In the genomic region with DNA sequence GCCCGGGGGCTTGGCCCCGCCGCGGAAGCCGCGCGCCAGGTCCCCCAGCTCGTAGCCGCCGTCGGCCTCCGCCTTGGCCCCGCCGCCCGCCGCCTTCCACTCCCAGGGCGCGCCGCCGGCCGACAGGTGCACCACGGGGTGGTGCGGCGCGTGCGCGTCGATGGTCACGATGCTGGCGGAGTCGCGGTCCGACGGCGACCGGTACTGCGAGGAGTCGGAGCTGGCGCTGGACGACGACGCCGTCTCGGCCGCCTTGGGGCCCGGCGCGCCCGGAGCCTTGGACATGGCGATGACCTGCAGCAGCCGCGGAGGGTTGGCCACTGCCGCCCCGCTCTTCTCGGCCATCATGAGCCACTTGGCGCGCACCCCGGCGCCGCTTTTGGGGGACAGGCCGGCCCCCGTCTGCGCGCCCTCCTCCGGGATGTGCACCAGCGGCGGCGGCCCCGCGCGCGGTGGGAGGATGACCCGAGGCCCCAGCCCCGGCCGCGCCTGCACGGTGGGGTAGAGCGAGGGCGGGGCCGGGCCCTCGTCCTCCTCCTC, we compare ENCODE assay signal across 26 cellular contexts. TPM values are rescaled to one million over a fixed set of nuclear protein-coding genes. Genes with fewer than 3 reads are reported as not detected.
A peak's percentile ranks its signal among the peaks of the same experiment; 100 is the strongest.
DNase-seq lines count a peak whose midpoint lies in the region; ATAC-seq, FAIRE-seq and TF ChIP-seq lines count a peak whose summit lies in the region.
"Had no signal": no experiment of that assay in that cellular context is flagged by ENCODE, and none has a peak within 500 bp of the region (broad histone marks: within the 10 kb centered on the region; RNA-seq: fewer than 3 reads in every experiment).

No MANE protein-coding gene starts in this region.

- H3K27ac ChIP-seq in GM12878 (ENCODE audit: control insufficient read depth, insufficient read depth) (no peak overlapping the region), neuronal stem cell (replicated peaks; ENCODE audit: low read length) (no peak overlapping the region)
- H3K27ac ChIP-seq: breast epithelium, coronary artery, tibial nerve had no signal

- H3K36me3 ChIP-seq in GM12878 (ENCODE audit: control insufficient read depth in 2 of 2, insufficient read depth in 2 of 2, low read length in 1 of 2) (peaks cover 21 to 24% of the 10 kb centered on the region in 2 experiments; a peak in 3 of 4 replicates), neuronal stem cell (replicated peaks in 1 of 2; ENCODE audit: control insufficient read depth in 2 of 2, insufficient read depth in 2 of 2, low read length in 2 of 2) (peaks cover 57 to 78% of the 10 kb centered on the region in 2 donors)

- peak; percentile 17 for TF ChIP-seq POLR2A in GM12878 (IDR thresholded peaks at IDR 0.05; ENCODE audit: low read depth, low read length)

- no peak overlapping the region for H2BK15ac ChIP-seq in neuronal stem cell (ENCODE audit: low read length)

- no peak overlapping the region for H3K4me2 ChIP-seq in GM12878 (ENCODE audit: control insufficient read depth, insufficient read depth)
- no peak overlapping the region for H3K4me2 ChIP-seq in neuronal stem cell (ENCODE audit: insufficient read depth, low read length, poor library complexity, severe bottlenecking)
- H3K4me2 ChIP-seq: smooth muscle cell had no signal

- H3K18ac ChIP-seq in neuronal stem cell (ENCODE audit: low read length), result no peak overlapping the region

- SMC1A ChIA-PET in GM12878 (lab: Charles Lee; ENCODE audit: uncharacterized antibody, unreplicated experiment), result no interaction called here

- H4K20me1 ChIP-seq in GM12878 (ENCODE audit: control insufficient read depth, insufficient read depth), result no peaks in the 10 kb centered on the region; the same call in 1 of the 2 replicates

- peak overlapping the region; percentile 82 for H4K8ac ChIP-seq in neuronal stem cell (ENCODE audit: low read depth, low read length)

- H2AK5ac ChIP-seq in neuronal stem cell (ENCODE audit: low read depth, low read length), result no peak overlapping the region

- H3K27me3 ChIP-seq in GM12878 (replicated peaks in 1 of 2; ENCODE audit: control insufficient read depth in 2 of 2, insufficient read depth in 2 of 2, low read length in 1 of 2) (no peaks in the 10 kb centered on the region), neuronal stem cell (ENCODE audit: control insufficient read depth in 3 of 3, insufficient read depth in 3 of 3, low read depth in 1 of 3, low read length in 3 of 3) (no peaks in the 10 kb centered on the region)
- H3K27me3 ChIP-seq: breast epithelium, tibial nerve had no signal

- no peak overlapping the region for H3K14ac ChIP-seq in neuronal stem cell (ENCODE audit: low read length)

- H3K9me3 ChIP-seq in GM12878 (replicated peaks; ENCODE audit: control insufficient read depth, insufficient read depth, low read length) (no peaks in the 10 kb centered on the region; the same call in 2 of the 3 replicates), neuronal stem cell (replicated peaks in 1 of 2; ENCODE audit: control insufficient read depth in 2 of 2, insufficient read depth in 1 of 2, low read depth in 1 of 2, low read length in 2 of 2) (peaks cover 0 to 3% of the 10 kb centered on the region in 2 donors)
- H3K9me3 ChIP-seq: breast epithelium, tibial nerve had no signal

- CTCF ChIA-PET in GM12878 (lab: Yijun Ruan, JAX), result no interaction called here

- no TSS peak for BruUV-seq in GM12878 (replicated peaks; lab: Mats Ljungman, UMichigan)

- H2BK5ac ChIP-seq in neuronal stem cell (ENCODE audit: low read length), result no peak overlapping the region

- H2BK120ac ChIP-seq in neuronal stem cell (ENCODE audit: low read depth, low read length), result no peak overlapping the region

- in situ Hi-C loops in GM13977 (cut with MboI; ENCODE audit: low pct_unique_long_range_greater_than_20kb, low sequenced_read_pairs, unreplicated experiment), result no loop called here
- in situ Hi-C loops in GM12878 (cut with MboI), result no loop called here

- H4K91ac ChIP-seq in neuronal stem cell (ENCODE audit: low read depth, low read length, poor library complexity), result no peak overlapping the region

- no peak for ATAC-seq in GM12878

- peak overlapping the region; percentile 73 for H3K23ac ChIP-seq in neuronal stem cell (ENCODE audit: low read depth, low read length, poor library complexity)

- WGBS in GM12878 (ENCODE audit: insufficient coverage, insufficient replicate concordance, low lambda C conversion rate, missing lambda C conversion rate), result over 99% methylated on average over 55 of the region's 81 CpGs
- WGBS in neuronal stem cell (ENCODE audit: extremely low coverage in 2 of 2, insufficient read length in 2 of 2, insufficient replicate concordance in 1 of 2), 2 donors, result no CpG with 5 or more reads among the region's 81 CpGs

- TF ChIP-seq CTCF in GM13977 (IDR thresholded peaks at IDR 0.05; ENCODE audit: extremely low read depth, insufficient read depth, missing control alignments), result no peak
- TF ChIP-seq CTCF in GM12878 (IDR thresholded peaks at IDR 0.05 in 2 of 3, conservative IDR thresholded peaks at IDR 0.05 in 1 of 3; ENCODE audit: control insufficient read depth in 2 of 3, extremely low read depth in 1 of 3, insufficient read depth in 1 of 3, low read depth in 3 of 3, low read length in 3 of 3), result no peak

- no peak overlapping the region for H3K4me3 ChIP-seq in GM12878
- H3K4me3 ChIP-seq in neuronal stem cell (ENCODE audit: low read length in 2 of 2), result no peak overlapping the region
- H3K4me3 ChIP-seq: breast epithelium, coronary artery, smooth muscle cell, tibial nerve had no signal

- H3K9ac ChIP-seq in GM12878 (ENCODE audit: control insufficient read depth, insufficient read depth, low read length) (no peak overlapping the region), neuronal stem cell (ENCODE audit: low read depth, low read length, poor library complexity) (no peak overlapping the region)

- intact Hi-C loops in GM12878 (cut with micrococcal nuclease; ENCODE audit: unreplicated experiment), result no loop called here

- RAD21 ChIA-PET in GM12878 (lab: Charles Lee; ENCODE audit: unreplicated experiment), result no interaction called here

- DNase-seq in GM13977 (ENCODE audit: low spot score) (peak; percentile 33), GM12878 (ENCODE audit: low read depth, low spot score) (no peak), neuronal stem cell (ENCODE audit: low spot score) (no peak), NCI-H2196 (lab: John Stamatoyannopoulos, UW; ENCODE audit: unreplicated experiment) (no peak), NCI-H1048 (lab: John Stamatoyannopoulos, UW) (no peak), NCI-H2107 treated with DMSO at 0.1 percent for 48 hours (lab: John Stamatoyannopoulos, UW; ENCODE audit: unreplicated experiment) (no peak)
- DNase-seq: activated CD4-positive, alpha-beta T cell treated with anti-CD3 and anti-CD28 coated beads for 1 hour; activated T-cell treated with anti-CD3 and anti-CD28 coated beads, Interleukin-2, amount 50 U/mL, for 1 hour; amniotic stem cell; CD8-positive, alpha-beta memory T cell; GF-D8; mammary epithelial cell; NCI-H1105; NCI-H2029; NCI-H345; nucleus accumbens; Right ventricle myocardium superior; stimulated activated CD4-positive, alpha-beta T cell treated with anti-CD3 and anti-CD28 coated beads, Interleukin-4, amount 100 ng/mL, for 1 hour; SW 1271 had no signal

- no peaks in the 10 kb centered on the region for H3K4me1 ChIP-seq in GM12878 (ENCODE audit: control insufficient read depth, insufficient read depth, low read length)
- no peaks in the 10 kb centered on the region for H3K4me1 ChIP-seq in neuronal stem cell (ENCODE audit: control insufficient read depth in 2 of 2, insufficient read depth in 1 of 2, low read depth in 1 of 2, low read length in 2 of 2)
- H3K4me1 ChIP-seq: breast epithelium, tibial nerve had no signal

- H3K79me1 ChIP-seq in neuronal stem cell (ENCODE audit: low read depth, low read length), result peaks cover 31% of the 10 kb centered on the region

- no peak for TF ChIP-seq RAD21 in GM12878 (IDR thresholded peaks at IDR 0.05; ENCODE audit: insufficient read depth, low read depth, low read length)

- POLR2A ChIA-PET in GM12878 (lab: Charles Lee), result no interaction called here

- H2AFZ ChIP-seq in GM12878 (ENCODE audit: control insufficient read depth, low read depth, low read length) (no peak overlapping the region), neuronal stem cell (ENCODE audit: low read length) (no peak overlapping the region)

- H3K79me2 ChIP-seq in GM12878 (ENCODE audit: control insufficient read depth, insufficient read depth, low read length), result no peaks in the 10 kb centered on the region; the same call in 1 of the 2 replicates

- H2BK12ac ChIP-seq in neuronal stem cell (ENCODE audit: low read length), result no peak overlapping the region

- H3K4ac ChIP-seq in neuronal stem cell (ENCODE audit: low read length), result no peak overlapping the region

- no peak for TF ChIP-seq EP300 in GM12878 (IDR thresholded peaks at IDR 0.05; ENCODE audit: borderline replicate concordance in 1 of 2, control insufficient read depth in 1 of 2, low read depth in 2 of 2, low read length in 2 of 2)

- FAIRE-seq in GM12878 (lab: Jason Lieb, UNC), result no peak
- FAIRE-seq: keratinocyte had no signal

RNA-seq across cellular contexts. Expression of a gene that starts 8.9 kb away (rescaled TPM):
- total RNA-seq in GM12878 (2013; cell fraction: nucleolus; rRNA removed), result not detected in 2 replicates
- total RNA-seq in GM12878 (2014; rRNA removed) (not detected in 2 replicates), GM12878 (2014; rRNA removed; fragmentation: Illumina TruSeq; extraction: Trizol) (not detected in 2 replicates), GM12878 (2021) (not detected in 2 replicates)
- not detected for polyA plus RNA-seq in GM12878 (2011; ENCODE audit: low read depth)
- polyA plus RNA-seq in GM12878 (2011; rRNA removed) (not detected in 2 replicates), GM12878 (2014; fragmentation: Illumina TruSeq; extraction: Trizol) (not detected in 2 replicates), GM12878 (2014; fragmentation: Nextera tagmentation; extraction: Ambion mirVana) (not detected), GM12878 (2014; rRNA removed) (not detected in 2 replicates), GM12878 (2016; fragmentation: Nextera tagmentation; extraction: Ambion mirVana) (under 1 TPM in 1 of 2 experiments, not detected in 1; 0.07 TPM)
- polyA plus RNA-seq in GM12878 (2011; cell fraction: cytosol; rRNA removed), result not detected in 2 replicates
- not detected in 2 replicates for polyA plus RNA-seq in GM12878 (2011; cell fraction: nucleus; rRNA removed)
- 0.08 and 0.12 TPM in 2 replicates for polyA plus RNA-seq in GM12878 (2012)
- polyA minus RNA-seq in GM12878 (2011; rRNA and poly(A)+ RNA removed), result 0.10 TPM in 1 of 2 replicates, not detected in the other
- not detected in 2 replicates for polyA minus RNA-seq in GM12878 (2011; cell fraction: cytosol; rRNA and poly(A)+ RNA removed)
- not detected in 2 replicates for polyA minus RNA-seq in GM12878 (2011; cell fraction: nucleus; rRNA and poly(A)+ RNA removed)
- 56.3 TPM for polyA plus RNA-seq in neuronal stem cell (2013, experiment 1 of 2)
- polyA plus RNA-seq in neuronal stem cell (2013, experiment 2 of 2), result 54.0 TPM
- total RNA-seq: CD8-positive, alpha-beta memory T cell; OCI-LY7; Right ventricle myocardium superior; tibial nerve had no signal
- polyA plus RNA-seq: CD8-positive, alpha-beta memory T cell; keratinocyte; mammary epithelial cell had no signal

RNA-seq across cellular contexts. Expression of a gene that starts 14.7 kb away (rescaled TPM):
- total RNA-seq in GM12878 (2013; cell fraction: nucleolus; rRNA removed), result not detected in 2 replicates
- total RNA-seq in GM12878 (2014; rRNA removed), result not detected in 2 replicates
- total RNA-seq in GM12878 (2014; rRNA removed; fragmentation: Illumina TruSeq; extraction: Trizol), result not detected in 2 replicates
- total RNA-seq in GM12878 (2021), result not detected in 2 replicates
- polyA plus RNA-seq in GM12878 (2011; ENCODE audit: low read depth), result 0.14 TPM
- polyA plus RNA-seq in GM12878 (2011; rRNA removed), result not detected in 2 replicates
- polyA plus RNA-seq in GM12878 (2011; cell fraction: cytosol; rRNA removed), result not detected in 2 replicates
- polyA plus RNA-seq in GM12878 (2011; cell fraction: nucleus; rRNA removed), result 0.18 and 0.19 TPM in 2 replicates
- polyA plus RNA-seq in GM12878 (2012), result 0.10 and 0.20 TPM in 2 replicates
- not detected in 2 replicates for polyA plus RNA-seq in GM12878 (2014; fragmentation: Illumina TruSeq; extraction: Trizol)
- polyA plus RNA-seq in GM12878 (2014; fragmentation: Nextera tagmentation; extraction: Ambion mirVana), result not detected
- 0.27 TPM in 1 of 2 replicates, not detected in the other for polyA plus RNA-seq in GM12878 (2014; rRNA removed)
- polyA plus RNA-seq in GM12878 (2016; fragmentation: Nextera tagmentation; extraction: Ambion mirVana), result not detected
- not detected in 2 replicates for polyA minus RNA-seq in GM12878 (2011; rRNA and poly(A)+ RNA removed)
- polyA minus RNA-seq in GM12878 (2011; cell fraction: cytosol; rRNA and poly(A)+ RNA removed), result not detected in 2 replicates
- not detected in 2 replicates for polyA minus RNA-seq in GM12878 (2011; cell fraction: nucleus; rRNA and poly(A)+ RNA removed)
- 1.2 TPM for polyA plus RNA-seq in neuronal stem cell (2013, experiment 1 of 2)
- polyA plus RNA-seq in neuronal stem cell (2013, experiment 2 of 2), result 1.3 TPM
- total RNA-seq: CD8-positive, alpha-beta memory T cell; mammary epithelial cell; OCI-LY7; pulmonary artery endothelial cell; Right ventricle myocardium superior had no signal
- polyA plus RNA-seq: CD8-positive, alpha-beta memory T cell; keratinocyte; mammary epithelial cell had no signal

RNA-seq across cellular contexts. Expression of a gene that starts 15.6 kb away (rescaled TPM):
- total RNA-seq in GM12878 (2013; cell fraction: nucleolus; rRNA removed), result 155 and 159 TPM in 2 replicates
- 179 and 217 TPM in 2 replicates for total RNA-seq in GM12878 (2014; rRNA removed)
- 78.0 and 93.5 TPM in 2 replicates for total RNA-seq in GM12878 (2014; rRNA removed; fragmentation: Illumina TruSeq; extraction: Trizol)
- 464 and 532 TPM in 2 replicates for total RNA-seq in GM12878 (2021)
- 160 TPM for polyA plus RNA-seq in GM12878 (2011; ENCODE audit: low read depth)
- 38.2 and 161 TPM in 2 replicates for polyA plus RNA-seq in GM12878 (2011; rRNA removed)
- polyA plus RNA-seq in GM12878 (2011; cell fraction: cytosol; rRNA removed), result 124 and 140 TPM in 2 replicates
- 617 and 643 TPM in 2 replicates for polyA plus RNA-seq in GM12878 (2011; cell fraction: nucleus; rRNA removed)
- 202 and 308 TPM in 2 replicates for polyA plus RNA-seq in GM12878 (2012)
- polyA plus RNA-seq in GM12878 (2014; fragmentation: Illumina TruSeq; extraction: Trizol), result 178 and 225 TPM in 2 replicates
- polyA plus RNA-seq in GM12878 (2014; fragmentation: Nextera tagmentation; extraction: Ambion mirVana), result 10 to 100 TPM; 13.1 to 31.6 TPM
- 218 and 343 TPM in 2 replicates for polyA plus RNA-seq in GM12878 (2014; rRNA removed)
- 100 to 1,000 TPM; 285 to 330 TPM for polyA plus RNA-seq in GM12878 (2016; fragmentation: Nextera tagmentation; extraction: Ambion mirVana)
- 142 and 159 TPM in 2 replicates for polyA minus RNA-seq in GM12878 (2011; rRNA and poly(A)+ RNA removed)
- 158 and 187 TPM in 2 replicates for polyA minus RNA-seq in GM12878 (2011; cell fraction: cytosol; rRNA and poly(A)+ RNA removed)
- 106 and 165 TPM in 2 replicates for polyA minus RNA-seq in GM12878 (2011; cell fraction: nucleus; rRNA and poly(A)+ RNA removed)
- 412 TPM for polyA plus RNA-seq in neuronal stem cell (2013, experiment 1 of 2)
- polyA plus RNA-seq in neuronal stem cell (2013, experiment 2 of 2), result 415 TPM

RNA-seq across cellular contexts. Expression of a gene that starts 27.9 kb away (rescaled TPM):
- total RNA-seq in GM12878 (2013; cell fraction: nucleolus; rRNA removed), result not detected in 2 replicates
- total RNA-seq in GM12878 (2014; rRNA removed) (not detected in 2 replicates), GM12878 (2014; rRNA removed; fragmentation: Illumina TruSeq; extraction: Trizol) (not detected in 2 replicates), GM12878 (2021) (not detected in 2 replicates)
- polyA plus RNA-seq in GM12878 (2011; ENCODE audit: low read depth), result not detected
- polyA plus RNA-seq in GM12878 (2011; rRNA removed) (0.08 TPM in 1 of 2 replicates, not detected in the other), GM12878 (2014; fragmentation: Illumina TruSeq; extraction: Trizol) (not detected in 2 replicates), GM12878 (2014; fragmentation: Nextera tagmentation; extraction: Ambion mirVana) (not detected), GM12878 (2014; rRNA removed) (not detected in 2 replicates), GM12878 (2016; fragmentation: Nextera tagmentation; extraction: Ambion mirVana) (not detected)
- polyA plus RNA-seq in GM12878 (2011; cell fraction: cytosol; rRNA removed), result 0.10 TPM in 1 of 2 replicates, not detected in the other
- polyA plus RNA-seq in GM12878 (2011; cell fraction: nucleus; rRNA removed), result not detected in 2 replicates
- polyA plus RNA-seq in GM12878 (2012), result not detected in 2 replicates
- not detected in 2 replicates for polyA minus RNA-seq in GM12878 (2011; rRNA and poly(A)+ RNA removed)
- polyA minus RNA-seq in GM12878 (2011; cell fraction: cytosol; rRNA and poly(A)+ RNA removed), result not detected in 2 replicates
- polyA minus RNA-seq in GM12878 (2011; cell fraction: nucleus; rRNA and poly(A)+ RNA removed), result not detected in 2 replicates
- polyA plus RNA-seq in neuronal stem cell (2013, experiment 1 of 2), result 1.9 TPM
- 1.9 TPM for polyA plus RNA-seq in neuronal stem cell (2013, experiment 2 of 2)
- total RNA-seq: CD8-positive, alpha-beta memory T cell; mammary epithelial cell; OCI-LY7; pulmonary artery endothelial cell; Right ventricle myocardium superior; smooth muscle cell; tibial nerve had no signal
- polyA plus RNA-seq: CD8-positive, alpha-beta memory T cell; keratinocyte; mammary epithelial cell; smooth muscle cell had no signal

RNA-seq across cellular contexts. Expression of a gene that starts 39.2 kb away (rescaled TPM):
- total RNA-seq in GM12878 (2013; cell fraction: nucleolus; rRNA removed), result not detected in 2 replicates
- total RNA-seq in GM12878 (2014; rRNA removed) (not detected in 2 replicates), GM12878 (2014; rRNA removed; fragmentation: Illumina TruSeq; extraction: Trizol) (not detected in 2 replicates), GM12878 (2021) (not detected in 2 replicates)
- polyA plus RNA-seq in GM12878 (2011; ENCODE audit: low read depth), result not detected
- polyA plus RNA-seq in GM12878 (2011; rRNA removed) (not detected in 2 replicates), GM12878 (2014; fragmentation: Illumina TruSeq; extraction: Trizol) (not detected in 2 replicates), GM12878 (2014; fragmentation: Nextera tagmentation; extraction: Ambion mirVana) (not detected), GM12878 (2014; rRNA removed) (not detected in 2 replicates), GM12878 (2016; fragmentation: Nextera tagmentation; extraction: Ambion mirVana) (not detected)
- polyA plus RNA-seq in GM12878 (2011; cell fraction: cytosol; rRNA removed), result not detected in 2 replicates
- polyA plus RNA-seq in GM12878 (2011; cell fraction: nucleus; rRNA removed), result not detected in 2 replicates
- not detected in 2 replicates for polyA plus RNA-seq in GM12878 (2012)
- polyA minus RNA-seq in GM12878 (2011; rRNA and poly(A)+ RNA removed), result not detected in 2 replicates
- polyA minus RNA-seq in GM12878 (2011; cell fraction: cytosol; rRNA and poly(A)+ RNA removed), result not detected in 2 replicates
- polyA minus RNA-seq in GM12878 (2011; cell fraction: nucleus; rRNA and poly(A)+ RNA removed), result not detected in 2 replicates
- polyA plus RNA-seq in neuronal stem cell (2013, experiment 1 of 2), result not detected
- not detected for polyA plus RNA-seq in neuronal stem cell (2013, experiment 2 of 2)
- total RNA-seq: CD8-positive, alpha-beta memory T cell; mammary epithelial cell; OCI-LY7; pulmonary artery endothelial cell; smooth muscle cell had no signal
- polyA plus RNA-seq: CD8-positive, alpha-beta memory T cell; keratinocyte; mammary epithelial cell; smooth muscle cell had no signal
